Comparison of ENCODE assay signal across 9 cellular contexts in the genomic region with DNA sequence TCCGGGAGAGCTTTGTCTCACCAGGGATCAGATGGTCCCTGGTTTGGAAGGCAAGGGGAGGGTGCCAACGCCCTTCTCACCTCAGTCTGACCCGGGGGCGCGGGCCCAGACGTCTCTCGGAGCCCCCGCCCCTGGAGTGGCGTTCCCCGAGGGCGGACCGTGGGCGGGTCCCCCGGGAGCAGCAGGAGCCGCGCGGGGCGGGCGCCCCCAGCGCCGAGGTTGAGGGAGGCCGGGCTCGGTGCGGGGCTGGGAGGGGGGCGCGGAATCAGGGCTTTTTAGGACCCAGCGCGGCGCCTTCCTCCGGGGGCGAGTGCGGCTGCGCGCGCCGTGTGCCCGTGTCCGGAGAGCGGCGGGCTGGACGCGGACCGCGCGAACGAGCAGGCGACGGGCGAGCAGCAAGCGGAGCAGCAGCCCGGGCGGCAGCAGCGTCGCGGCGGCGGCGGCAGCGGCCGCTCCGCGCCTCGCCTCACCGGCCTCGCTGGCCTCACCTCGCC. TPM values are rescaled to one million over a fixed set of nuclear protein-coding genes. Genes with fewer than 3 reads are reported as not detected.
DNase-seq lines count a peak whose midpoint lies in the region; ATAC-seq and TF ChIP-seq lines count a peak whose summit lies in the region.
"Had no signal": no experiment of that assay in that cellular context is flagged by ENCODE, and none has a peak within 500 bp of the region (broad histone marks: within the 10 kb centered on the region; RNA-seq: fewer than 3 reads in every experiment).

A gene (plus strand): TSS at position 364 of the 494 bp plus-strand sequence. CDS start 1,222 bp downstream, outside the sequence.

- H3K4me1 ChIP-seq in heart right ventricle: peaks cover 4 to 23% (median 13%) of the 10 kb centered on the region in 9 donors

- intact Hi-C loops in heart right ventricle (cut with DNase I): loop anchor here in 3 of 10 donors (5.0 to 10.0 kb wide), 3 partner anchors 113 to 240 kb away; no protein-coding TSS in a partner anchor

- H3K9me3 ChIP-seq in heart right ventricle: no peaks in the 10 kb centered on the region

- ATAC-seq in activated T-helper 17 cell treated with anti-CD3 and anti-CD28 coated beads, Interleukin-2, amount 50 U/mL, for 72 hours (replicated peaks): no peak
- peak in 4 of 8 donors; percentile 3 to 38 (median 28) for ATAC-seq in heart right ventricle
- ATAC-seq in HG02642 (IDR thresholded peaks at IDR 0.05; ENCODE audit: poor library complexity, unreplicated experiment): no peak
- no peak for ATAC-seq in HG03097 (IDR thresholded peaks at IDR 0.05; ENCODE audit: low FRiP score, unreplicated experiment)

- H3K27me3 ChIP-seq in heart right ventricle: peaks cover 18 to 93% (median 73%) of the 10 kb centered on the region in 7 donors

- H3K4me3 ChIP-seq in LNCaP clone FGC (ENCODE audit: low read depth, low read length) (peak within 1 kb of the TSS; percentile 41), heart right ventricle (peak within 1 kb of the TSS in 9 of 10 donors; percentile 32 to 54 (median 45))

- H3K4me3 Mint-ChIP-seq in activated T-helper 17 cell treated with anti-CD3 and anti-CD28 coated beads, Interleukin-2, amount 50 U/mL, for 72 hours: peak within 1 kb of the TSS; percentile 45

- no peak for TF ChIP-seq CTCF in LNCaP clone FGC (IDR thresholded peaks at IDR 0.05; ENCODE audit: control insufficient read depth, extremely low read depth, insufficient read depth)
- TF ChIP-seq CTCF in heart right ventricle (IDR thresholded peaks at IDR 0.05): no peak

- H3K27ac Mint-ChIP-seq in activated T-helper 17 cell treated with anti-CD3 and anti-CD28 coated beads, Interleukin-2, amount 50 U/mL, for 72 hours: no peak within 1 kb of the TSS

- H3K27ac ChIP-seq in heart right ventricle: no peak within 1 kb of the TSS

- H3K27me3 Mint-ChIP-seq in activated T-helper 17 cell treated with anti-CD3 and anti-CD28 coated beads, Interleukin-2, amount 50 U/mL, for 72 hours: peaks cover 37% of the 10 kb centered on the region

- peak; percentile 44 for DNase-seq in DMS79 treated with DMSO at 0.1 percent for 48 hours (lab: John Stamatoyannopoulos, UW)
- DNase-seq in LNCaP clone FGC (ENCODE audit: low read depth): no peak
- DNase-seq in heart right ventricle: peak in 1 of 2 donors; percentile 33
- peak; percentile 31 for DNase-seq in putamen (ENCODE audit: low spot score)
- DNase-seq in stimulated activated naive CD4-positive, alpha-beta T cell (lab: John Stamatoyannopoulos, UW): no peak

- no peaks in the 10 kb centered on the region for H3K36me3 ChIP-seq in heart right ventricle

- no peaks in the 10 kb centered on the region for H3K36me3 Mint-ChIP-seq in activated T-helper 17 cell treated with anti-CD3 and anti-CD28 coated beads, Interleukin-2, amount 50 U/mL, for 72 hours (ENCODE audit: low read depth)

- WGBS in heart right ventricle, 2 donors: 1 to 2% methylated on average over 47 to 63 of the region's 66 CpGs

- peaks cover 5% of the 10 kb centered on the region for H3K4me1 Mint-ChIP-seq in activated T-helper 17 cell treated with anti-CD3 and anti-CD28 coated beads, Interleukin-2, amount 50 U/mL, for 72 hours

- H3K9me3 Mint-ChIP-seq in activated T-helper 17 cell treated with anti-CD3 and anti-CD28 coated beads, Interleukin-2, amount 50 U/mL, for 72 hours: no peaks in the 10 kb centered on the region

RNA-seq across cellular contexts. Expression of the gene that starts here (rescaled TPM):
- not detected for total RNA-seq in activated T-helper 17 cell treated with anti-CD3 and anti-CD28 coated beads, Interleukin-2, amount 50 U/mL, for 72 hours
- total RNA-seq in heart right ventricle: under 1 TPM in 4 of 10 donors, not detected in 6; 0.04 to 0.09 (median 0.06) TPM
- polyA plus RNA-seq in heart right ventricle: not detected
- total RNA-seq: T-helper 2 cell treated with Interferon-gamma antibody and Interleukin-4, amounts not matched to agents 100 ng/mL and 5 ng/mL, for 36 hours had no signal

Comparison
In these comparisons a context has a peak if more than half of its experiments do, and no peak if none do; other contexts are left out.
1. DNase-seq: peak in DMS79 treated with DMSO at 0.1 percent for 48 hours (single experiment) and putamen (single experiment); none in LNCaP clone FGC (single experiment) and stimulated activated naive CD4-positive, alpha-beta T cell (0 of 6).